In the genomic region with DNA sequence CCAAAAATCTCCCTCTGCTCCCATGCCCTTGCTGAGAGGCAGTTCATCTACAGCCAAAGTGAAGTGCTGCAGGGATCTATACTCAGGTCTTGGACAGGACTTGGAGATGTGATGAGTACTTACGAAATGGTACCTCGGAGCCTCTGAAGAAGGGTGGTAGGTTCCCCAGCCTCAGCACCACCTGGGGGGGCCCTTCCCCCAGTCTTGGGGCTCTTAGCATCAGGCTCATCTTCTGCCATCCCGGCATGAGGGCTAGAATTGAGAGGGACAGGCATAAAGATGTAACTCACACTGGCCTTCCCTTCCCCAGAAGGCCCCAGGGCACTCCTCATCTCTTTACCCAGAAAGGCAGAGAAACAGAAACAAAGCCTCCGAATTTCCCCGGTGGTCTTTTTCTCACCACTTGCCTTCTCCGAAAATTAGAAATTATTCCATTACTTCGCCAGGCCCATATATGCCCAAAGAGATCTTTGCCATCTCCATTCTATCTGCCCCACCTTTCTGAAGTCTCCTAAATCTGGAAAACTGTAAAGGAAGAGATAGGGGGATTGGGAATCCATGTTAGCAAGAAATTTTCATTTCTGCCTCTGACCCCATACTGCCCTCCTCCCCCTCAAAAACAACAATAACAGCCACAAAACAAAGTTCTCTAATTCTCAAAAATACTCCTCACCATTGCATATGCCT, we compare ENCODE assay signal across 8 cellular contexts. TPM values are rescaled to one million over a fixed set of nuclear protein-coding genes. Genes with fewer than 3 reads are reported as not detected.
DNase-seq lines count a peak whose midpoint lies in the region; ATAC-seq, FAIRE-seq and TF ChIP-seq lines count a peak whose summit lies in the region.

No MANE protein-coding gene starts in this region.

- H3K9me3 Mint-ChIP-seq in activated naive CD4-positive, alpha-beta T cell treated with anti-CD3 and anti-CD28 coated beads for 36 hours = no peaks in the 10 kb centered on the region
- H3K9me3 Mint-ChIP-seq in memory B cell = peaks cover 2% of the 10 kb centered on the region
- no peaks in the 10 kb centered on the region for H3K9me3 Mint-ChIP-seq in type B pancreatic cell

- peak overlapping the region; percentile 45 to 55 for H3K4me3 ChIP-seq in body of pancreas

- peaks cover 14% of the 10 kb centered on the region for H3K36me3 Mint-ChIP-seq in activated naive CD4-positive, alpha-beta T cell treated with anti-CD3 and anti-CD28 coated beads for 36 hours (ENCODE audit: low read depth)
- H3K36me3 Mint-ChIP-seq in memory B cell (peaks cover 30% of the 10 kb centered on the region), type B pancreatic cell (peaks cover 8% of the 10 kb centered on the region)

- H3K36me3 ChIP-seq in body of pancreas (replicated peaks in 1 of 2; ENCODE audit: insufficient read depth in 1 of 2, low read depth in 2 of 2) = peaks cover 0 to 8% of the 10 kb centered on the region in 2 donors

- intact Hi-C loops in activated naive CD4-positive, alpha-beta T cell treated with anti-CD3 and anti-CD28 coated beads for 36 hours (cut with micrococcal nuclease) = no loop called here
- intact Hi-C loops in body of pancreas (cut with DNase I) = no loop called here

- peaks cover 14% of the 10 kb centered on the region for H3K4me1 ChIP-seq in body of pancreas

- CTCF ChIA-PET in activated naive CD4-positive, alpha-beta T cell treated with anti-CD3 and anti-CD28 coated beads for 36 hours (lab: Charles Lee) = interaction anchor here (0.8 kb wide), 1 partner anchor 54 kb away, joined by 3 read pairs; no protein-coding TSS in a partner anchor

- peaks cover 33% of the 10 kb centered on the region for H3K4me1 Mint-ChIP-seq in activated naive CD4-positive, alpha-beta T cell treated with anti-CD3 and anti-CD28 coated beads for 36 hours (ENCODE audit: low read depth)
- H3K4me1 Mint-ChIP-seq in memory B cell (peaks cover 42% of the 10 kb centered on the region), type B pancreatic cell (ENCODE audit: unreplicated experiment) (peaks cover 22% of the 10 kb centered on the region)

- 55 to 65% methylated on average over 7 of the region's 7 CpGs for WGBS in body of pancreas, 2 donors

- peak overlapping the region; percentile 96 for H3K27ac Mint-ChIP-seq in activated naive CD4-positive, alpha-beta T cell treated with anti-CD3 and anti-CD28 coated beads for 36 hours
- peak overlapping the region; percentile 100 for H3K27ac Mint-ChIP-seq in memory B cell
- H3K27ac Mint-ChIP-seq in type B pancreatic cell = peak overlapping the region; percentile 99

- no peaks in the 10 kb centered on the region for H3K27me3 Mint-ChIP-seq in activated naive CD4-positive, alpha-beta T cell treated with anti-CD3 and anti-CD28 coated beads for 36 hours (ENCODE audit: low read depth)
- H3K27me3 Mint-ChIP-seq in memory B cell (no peaks in the 10 kb centered on the region), type B pancreatic cell (no peaks in the 10 kb centered on the region)

- TF ChIP-seq CTCF in body of pancreas (IDR thresholded peaks at IDR 0.05) (no peak), type B pancreatic cell (conservative IDR thresholded peaks at IDR 0.05) (no peak)

- peak overlapping the region; percentile 83 to 94 (median 90) for H3K27ac ChIP-seq in body of pancreas

- H3K4me3 Mint-ChIP-seq in activated naive CD4-positive, alpha-beta T cell treated with anti-CD3 and anti-CD28 coated beads for 36 hours = peak overlapping the region; percentile 93
- H3K4me3 Mint-ChIP-seq in memory B cell (peak overlapping the region; percentile 96), type B pancreatic cell (peak overlapping the region; percentile 98)

- H3K9me3 ChIP-seq in body of pancreas = no peaks in the 10 kb centered on the region

- ATAC-seq in body of pancreas (no peak), memory B cell (ENCODE audit: low read depth) (no peak), GM18868 (IDR thresholded peaks at IDR 0.05; ENCODE audit: unreplicated experiment) (no peak)

- no peak for FAIRE-seq in GM19239 (lab: Jason Lieb, UNC)

- H3K27me3 ChIP-seq in body of pancreas = no peaks in the 10 kb centered on the region

- DNase-seq in activated naive CD4-positive, alpha-beta T cell treated with anti-CD3 and anti-CD28 coated beads for 36 hours = peak; percentile 42
- no peak for DNase-seq in activated naive CD4-positive, alpha-beta T cell (lab: John Stamatoyannopoulos, UW)
- DNase-seq in body of pancreas (no peak), memory B cell (ENCODE audit: low spot score in 2 of 2) (no peak), type B pancreatic cell (ENCODE audit: extremely low spot score, unreplicated experiment) (no peak), GM19239 (ENCODE audit: insufficient read length, low spot score) (no peak), NCI-H510A treated with DMSO at 0.1 percent for 48 hours (lab: John Stamatoyannopoulos, UW) (no peak)

- TF ChIP-seq POLR2A in body of pancreas (IDR thresholded peaks at IDR 0.05) = no peak

RNA-seq across cellular contexts. Expression of gene RFX5, which starts 0.8 kb away (rescaled TPM):
- 10 to 100 TPM; 62.3 to 63.4 TPM for total RNA-seq in activated naive CD4-positive, alpha-beta T cell treated with anti-CD3 and anti-CD28 coated beads for 36 hours
- total RNA-seq in body of pancreas (10 to 100 TPM in 1 of 2 donors, 1 to 10 TPM in 1; 8.3 to 14.5 TPM), type B pancreatic cell (ENCODE audit: low replicate concordance) (27.3 and 66.5 TPM in 2 replicates)

RNA-seq across cellular contexts. Expression of gene PI4KB, which starts 19.0 kb away (rescaled TPM):
- 10 to 100 TPM; 64.1 to 69.2 TPM for total RNA-seq in activated naive CD4-positive, alpha-beta T cell treated with anti-CD3 and anti-CD28 coated beads for 36 hours
- total RNA-seq in body of pancreas (10 to 100 TPM; 39.6 to 40.2 TPM), type B pancreatic cell (ENCODE audit: low replicate concordance) (59.6 and 60.7 TPM in 2 replicates)

RNA-seq across cellular contexts. Expression of gene SELENBP1, which starts 26.3 kb away (rescaled TPM):
- not detected for total RNA-seq in activated naive CD4-positive, alpha-beta T cell treated with anti-CD3 and anti-CD28 coated beads for 36 hours
- 100 to 1,000 TPM in 1 of 2 donors, 10 to 100 TPM in 1; 52.1 to 106 TPM for total RNA-seq in body of pancreas
- 20.5 and 39.2 TPM in 2 replicates for total RNA-seq in type B pancreatic cell (ENCODE audit: low replicate concordance)

RNA-seq across cellular contexts. Expression of gene PSMB4, which starts 53.1 kb away (rescaled TPM):
- total RNA-seq in activated naive CD4-positive, alpha-beta T cell treated with anti-CD3 and anti-CD28 coated beads for 36 hours = 100 to 1,000 TPM; 394 to 398 TPM
- total RNA-seq in body of pancreas (100 to 1,000 TPM; 109 to 126 TPM), type B pancreatic cell (ENCODE audit: low replicate concordance) (241 and 243 TPM in 2 replicates)

Comparison
In these comparisons a context has a peak if more than half of its experiments do, and no peak if none do; other contexts are left out.
1. RNA of gene SELENBP1, which starts 26.3 kb away (total RNA-seq): 52.1 to 106 TPM in body of pancreas and 20.5 to 39.2 TPM in type B pancreatic cell; not detected in activated naive CD4-positive, alpha-beta T cell treated with anti-CD3 and anti-CD28 coated beads for 36 hours; every median in the first group is over 10 times any median in the second.
2. Peak in every context shown above with its lines, with median percentiles within 50 percentile points of each other: H3K27ac Mint-ChIP-seq and H3K4me3 Mint-ChIP-seq.